ENCODE assay signal across 1 cellular context in the genomic region with DNA sequence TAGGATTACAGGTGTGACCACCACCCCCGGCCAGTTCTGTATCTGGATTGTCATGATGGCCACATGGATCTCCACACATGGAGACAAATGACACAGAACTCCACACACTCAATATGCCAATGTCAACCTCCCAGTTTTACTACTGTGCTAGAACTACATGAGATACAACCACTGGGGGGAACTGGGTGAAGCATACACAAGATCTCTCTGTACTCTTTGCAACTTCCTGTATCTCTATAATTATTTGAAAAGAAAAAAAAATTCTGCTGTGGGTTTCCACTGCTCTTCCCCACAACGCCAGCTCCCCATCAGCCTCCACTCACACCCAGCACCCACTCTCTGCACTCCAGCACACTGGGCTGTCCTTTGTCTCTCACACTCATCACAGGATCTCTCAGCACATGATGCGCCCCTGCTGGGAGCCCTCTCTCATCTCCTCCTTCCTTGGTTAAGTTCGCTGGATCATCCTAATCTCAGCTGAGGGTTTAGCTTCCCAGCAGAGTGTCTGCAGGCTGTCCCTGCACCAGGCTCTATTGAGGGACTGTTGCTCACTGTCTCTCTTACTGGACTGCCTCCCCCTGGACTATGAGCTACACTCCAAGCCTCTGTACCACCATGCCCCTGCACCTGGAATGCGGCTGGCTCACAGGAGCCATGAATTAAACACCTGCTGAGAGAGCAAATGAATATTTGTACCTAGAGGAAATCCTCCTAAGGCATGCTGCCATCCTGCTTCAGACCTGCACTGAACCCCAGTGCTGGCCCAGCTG.
TF ChIP-seq lines count a peak whose summit lies in the region.

No MANE protein-coding gene starts in this region.

TF ChIP-seq in GM23338, 12 proteins besides CTCF, POLR2A, EP300 and RAD21:
- TF ChIP-seq EZH2phosphoT487 (IDR thresholded peaks at IDR 0.05; ENCODE audit: unreplicated experiment) = no peak
- TF ChIP-seq ZNF331 (CRISPR knock-in tag; IDR thresholded peaks at IDR 0.05; ENCODE audit: low read depth) = no peak
- no peak for TF ChIP-seq POLR2AphosphoS5 (IDR thresholded peaks at IDR 0.05; ENCODE audit: low read depth)
- no peak for TF ChIP-seq EZH2 (IDR thresholded peaks at IDR 0.05; ENCODE audit: low read depth, unreplicated experiment)
- no peak for TF ChIP-seq ZNF114 (CRISPR knock-in tag; IDR thresholded peaks at IDR 0.05)
- no peak for TF ChIP-seq JUNB (IDR thresholded peaks at IDR 0.05; ENCODE audit: unreplicated experiment)
- TF ChIP-seq, protein P1, sequence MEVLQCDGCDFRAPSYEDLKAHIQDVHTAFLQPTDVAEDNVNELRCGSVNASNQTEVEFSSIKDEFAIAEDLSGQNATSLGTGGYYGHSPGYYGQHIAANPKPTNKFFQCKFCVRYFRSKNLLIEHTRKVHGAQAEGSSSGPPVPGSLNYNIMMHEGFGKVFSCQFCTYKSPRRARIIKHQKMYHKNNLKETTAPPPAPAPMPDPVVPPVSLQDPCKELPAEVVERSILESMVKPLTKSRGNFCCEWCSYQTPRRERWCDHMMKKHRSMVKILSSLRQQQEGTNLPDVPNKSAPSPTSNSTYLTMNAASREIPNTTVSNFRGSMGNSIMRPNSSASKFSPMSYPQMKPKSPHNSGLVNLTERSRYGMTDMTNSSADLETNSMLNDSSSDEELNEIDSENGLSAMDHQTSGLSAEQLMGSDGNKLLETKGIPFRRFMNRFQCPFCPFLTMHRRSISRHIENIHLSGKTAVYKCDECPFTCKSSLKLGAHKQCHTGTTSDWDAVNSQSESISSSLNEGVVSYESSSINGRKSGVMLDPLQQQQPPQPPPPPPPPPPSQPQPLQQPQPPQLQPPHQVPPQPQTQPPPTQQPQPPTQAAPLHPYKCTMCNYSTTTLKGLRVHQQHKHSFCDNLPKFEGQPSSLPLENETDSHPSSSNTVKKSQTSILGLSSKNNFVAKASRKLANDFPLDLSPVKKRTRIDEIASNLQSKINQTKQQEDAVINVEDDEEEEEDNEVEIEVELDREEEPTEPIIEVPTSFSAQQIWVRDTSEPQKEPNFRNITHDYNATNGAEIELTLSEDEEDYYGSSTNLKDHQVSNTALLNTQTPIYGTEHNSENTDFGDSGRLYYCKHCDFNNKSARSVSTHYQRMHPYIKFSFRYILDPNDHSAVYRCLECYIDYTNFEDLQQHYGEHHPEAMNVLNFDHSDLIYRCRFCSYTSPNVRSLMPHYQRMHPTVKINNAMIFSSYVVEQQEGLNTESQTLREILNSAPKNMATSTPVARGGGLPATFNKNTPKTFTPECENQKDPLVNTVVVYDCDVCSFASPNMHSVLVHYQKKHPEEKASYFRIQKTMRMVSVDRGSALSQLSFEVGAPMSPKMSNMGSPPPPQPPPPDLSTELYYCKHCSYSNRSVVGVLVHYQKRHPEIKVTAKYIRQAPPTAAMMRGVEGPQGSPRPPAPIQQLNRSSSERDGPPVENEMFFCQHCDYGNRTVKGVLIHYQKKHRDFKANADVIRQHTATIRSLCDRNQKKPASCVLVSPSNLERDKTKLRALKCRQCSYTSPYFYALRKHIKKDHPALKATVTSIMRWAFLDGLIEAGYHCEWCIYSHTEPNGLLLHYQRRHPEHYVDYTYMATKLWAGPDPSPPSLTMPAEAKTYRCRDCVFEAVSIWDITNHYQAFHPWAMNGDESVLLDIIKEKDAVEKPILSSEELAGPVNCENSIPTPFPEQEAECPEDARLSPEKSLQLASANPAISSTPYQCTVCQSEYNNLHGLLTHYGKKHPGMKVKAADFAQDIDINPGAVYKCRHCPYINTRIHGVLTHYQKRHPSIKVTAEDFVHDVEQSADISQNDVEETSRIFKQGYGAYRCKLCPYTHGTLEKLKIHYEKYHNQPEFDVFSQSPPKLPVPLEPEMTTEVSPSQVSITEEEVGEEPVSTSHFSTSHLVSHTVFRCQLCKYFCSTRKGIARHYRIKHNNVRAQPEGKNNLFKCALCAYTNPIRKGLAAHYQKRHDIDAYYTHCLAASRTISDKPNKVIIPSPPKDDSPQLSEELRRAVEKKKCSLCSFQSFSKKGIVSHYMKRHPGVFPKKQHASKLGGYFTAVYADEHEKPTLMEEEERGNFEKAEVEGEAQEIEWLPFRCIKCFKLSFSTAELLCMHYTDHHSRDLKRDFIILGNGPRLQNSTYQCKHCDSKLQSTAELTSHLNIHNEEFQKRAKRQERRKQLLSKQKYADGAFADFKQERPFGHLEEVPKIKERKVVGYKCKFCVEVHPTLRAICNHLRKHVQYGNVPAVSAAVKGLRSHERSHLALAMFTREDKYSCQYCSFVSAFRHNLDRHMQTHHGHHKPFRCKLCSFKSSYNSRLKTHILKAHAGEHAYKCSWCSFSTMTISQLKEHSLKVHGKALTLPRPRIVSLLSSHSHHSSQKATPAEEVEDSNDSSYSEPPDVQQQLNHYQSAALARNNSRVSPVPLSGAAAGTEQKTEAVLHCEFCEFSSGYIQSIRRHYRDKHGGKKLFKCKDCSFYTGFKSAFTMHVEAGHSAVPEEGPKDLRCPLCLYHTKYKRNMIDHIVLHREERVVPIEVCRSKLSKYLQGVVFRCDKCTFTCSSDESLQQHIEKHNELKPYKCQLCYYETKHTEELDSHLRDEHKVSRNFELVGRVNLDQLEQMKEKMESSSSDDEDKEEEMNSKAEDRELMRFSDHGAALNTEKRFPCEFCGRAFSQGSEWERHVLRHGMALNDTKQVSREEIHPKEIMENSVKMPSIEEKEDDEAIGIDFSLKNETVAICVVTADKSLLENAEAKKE (CRISPR knock-in tag; IDR thresholded peaks at IDR 0.05) = no peak
- no peak for TF ChIP-seq CREB1 (CRISPR knock-in tag; IDR thresholded peaks at IDR 0.05; ENCODE audit: low read depth)
- TF ChIP-seq, protein P2, sequence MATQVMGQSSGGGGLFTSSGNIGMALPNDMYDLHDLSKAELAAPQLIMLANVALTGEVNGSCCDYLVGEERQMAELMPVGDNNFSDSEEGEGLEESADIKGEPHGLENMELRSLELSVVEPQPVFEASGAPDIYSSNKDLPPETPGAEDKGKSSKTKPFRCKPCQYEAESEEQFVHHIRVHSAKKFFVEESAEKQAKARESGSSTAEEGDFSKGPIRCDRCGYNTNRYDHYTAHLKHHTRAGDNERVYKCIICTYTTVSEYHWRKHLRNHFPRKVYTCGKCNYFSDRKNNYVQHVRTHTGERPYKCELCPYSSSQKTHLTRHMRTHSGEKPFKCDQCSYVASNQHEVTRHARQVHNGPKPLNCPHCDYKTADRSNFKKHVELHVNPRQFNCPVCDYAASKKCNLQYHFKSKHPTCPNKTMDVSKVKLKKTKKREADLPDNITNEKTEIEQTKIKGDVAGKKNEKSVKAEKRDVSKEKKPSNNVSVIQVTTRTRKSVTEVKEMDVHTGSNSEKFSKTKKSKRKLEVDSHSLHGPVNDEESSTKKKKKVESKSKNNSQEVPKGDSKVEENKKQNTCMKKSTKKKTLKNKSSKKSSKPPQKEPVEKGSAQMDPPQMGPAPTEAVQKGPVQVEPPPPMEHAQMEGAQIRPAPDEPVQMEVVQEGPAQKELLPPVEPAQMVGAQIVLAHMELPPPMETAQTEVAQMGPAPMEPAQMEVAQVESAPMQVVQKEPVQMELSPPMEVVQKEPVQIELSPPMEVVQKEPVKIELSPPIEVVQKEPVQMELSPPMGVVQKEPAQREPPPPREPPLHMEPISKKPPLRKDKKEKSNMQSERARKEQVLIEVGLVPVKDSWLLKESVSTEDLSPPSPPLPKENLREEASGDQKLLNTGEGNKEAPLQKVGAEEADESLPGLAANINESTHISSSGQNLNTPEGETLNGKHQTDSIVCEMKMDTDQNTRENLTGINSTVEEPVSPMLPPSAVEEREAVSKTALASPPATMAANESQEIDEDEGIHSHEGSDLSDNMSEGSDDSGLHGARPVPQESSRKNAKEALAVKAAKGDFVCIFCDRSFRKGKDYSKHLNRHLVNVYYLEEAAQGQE (IDR thresholded peaks at IDR 0.05; ENCODE audit: unreplicated experiment) = no peak
